Comparison of ENCODE assay signal across 19 cellular contexts in genomic region chr18:44793186-44793585, GRCh38.
DNase-seq lines count a peak whose midpoint lies in the region; TF ChIP-seq lines count a peak whose summit lies in the region.
"Had no signal": no experiment of that assay in that cellular context is flagged by ENCODE, and none has a peak within 500 bp of the region (broad histone marks: within the 10 kb centered on the region; RNA-seq: fewer than 3 reads in every experiment).

No MANE protein-coding gene starts in this region.

- H3K79me2 ChIP-seq in GM23248 (ENCODE audit: insufficient read depth) = no peaks in the 10 kb centered on the region

- H3K4me2 ChIP-seq in GM23248 (ENCODE audit: unreplicated experiment) = peak overlapping the region; percentile 37

- peaks cover 5% of the 10 kb centered on the region for H3K9me3 Mint-ChIP-seq in glutamatergic neuron (ENCODE audit: unreplicated experiment)
- H3K9me3 Mint-ChIP-seq: CD4-positive, alpha-beta memory T cell; stimulated activated naive CD8-positive, alpha-beta T cell treated with anti-CD3 and anti-CD28 coated beads, Interleukin-15, amount 100 ng/mL, for 72 hours; WTC11 had no signal

- H3K4me3 Mint-ChIP-seq in glutamatergic neuron (ENCODE audit: unreplicated experiment) = no peak overlapping the region
- H3K4me3 Mint-ChIP-seq: CD4-positive, alpha-beta memory T cell; stimulated activated naive CD8-positive, alpha-beta T cell treated with anti-CD3 and anti-CD28 coated beads, Interleukin-15, amount 100 ng/mL, for 72 hours; WTC11 had no signal

- no peaks in the 10 kb centered on the region for H3K36me3 ChIP-seq in GM23248 (ENCODE audit: low read depth)
- no peaks in the 10 kb centered on the region for H3K36me3 ChIP-seq in ascending aorta
- H3K36me3 ChIP-seq in muscle layer of duodenum (ENCODE audit: control insufficient read depth in 1 of 2, insufficient read depth in 2 of 2, low read length in 2 of 2) = no peaks in the 10 kb centered on the region
- no peaks in the 10 kb centered on the region for H3K36me3 ChIP-seq in stomach
- H3K36me3 ChIP-seq: left lung, neutrophil, Peyer's patch had no signal

- H3K27me3 Mint-ChIP-seq in glutamatergic neuron (ENCODE audit: unreplicated experiment) = peaks cover 2% of the 10 kb centered on the region

- TF ChIP-seq EP300 in stomach (IDR thresholded peaks at IDR 0.05) = no peak

- no peaks in the 10 kb centered on the region for H3F3A ChIP-seq in GM23248 (ENCODE audit: insufficient read depth)

- DNase-seq in GM23248 (no peak), ascending aorta (ENCODE audit: low spot score in 2 of 2) (no peak), stomach (no peak), SW480 (ENCODE audit: low spot score) (no peak), glutamatergic neuron (no peak), HK-2 (ENCODE audit: unreplicated experiment) (no peak)
- DNase-seq: activated CD8-positive, alpha-beta memory T cell treated with anti-CD3 and anti-CD28 coated beads, Interleukin-2, amount 50 U/mL, for 48 hours; activated gamma-delta T cell; CD4-positive, alpha-beta memory T cell; dermis blood vessel endothelial cell; DMS79; left lung; mucosa of descending colon; Peyer's patch; stimulated activated naive CD8-positive, alpha-beta T cell treated with anti-CD3 and anti-CD28 coated beads, Interleukin-15, amount 100 ng/mL, for 72 hours had no signal

- H3K9ac ChIP-seq in GM23248 = no peak overlapping the region

- H3K27ac ChIP-seq in GM23248 (no peak overlapping the region), ascending aorta (peak overlapping the region; percentile 84 to 87), muscle layer of duodenum (ENCODE audit: low read length) (peak overlapping the region; percentile 84), stomach (peak overlapping the region in 4 of 5 donors; percentile 35 to 80 (median 66))
- H3K27ac ChIP-seq: neutrophil had no signal

- H3K4me3 ChIP-seq in GM23248 (no peak overlapping the region), ascending aorta (no peak overlapping the region), muscle layer of duodenum (ENCODE audit: low read depth in 1 of 2, low read length in 2 of 2) (no peak overlapping the region), stomach (no peak overlapping the region)
- H3K4me3 ChIP-seq: GM12878, left lung, mucosa of descending colon, Peyer's patch had no signal

- in situ Hi-C loops in GM23248 (cut with MboI) = no loop called here

- H3K27me3 ChIP-seq in GM23248 (replicated peaks; ENCODE audit: insufficient read depth) = no peaks in the 10 kb centered on the region
- no peaks in the 10 kb centered on the region for H3K27me3 ChIP-seq in ascending aorta
- H3K27me3 ChIP-seq in muscle layer of duodenum (ENCODE audit: low read depth, low read length) = no peaks in the 10 kb centered on the region
- H3K27me3 ChIP-seq in stomach = no peaks in the 10 kb centered on the region
- H3K27me3 ChIP-seq: left lung, Peyer's patch had no signal

- no peak overlapping the region for H3K27ac Mint-ChIP-seq in glutamatergic neuron (ENCODE audit: unreplicated experiment)
- H3K27ac Mint-ChIP-seq: CD4-positive, alpha-beta memory T cell; stimulated activated naive CD8-positive, alpha-beta T cell treated with anti-CD3 and anti-CD28 coated beads, Interleukin-15, amount 100 ng/mL, for 72 hours; WTC11 had no signal

- 76 to 77% methylated on average over 3 of the region's 3 CpGs for WGBS in GM23248 (ENCODE audit: low coverage in 1 of 2, low lambda C conversion rate in 2 of 2, missing lambda C conversion rate in 2 of 2), 2 experiments
- 73 to 89% (median 86%) methylated on average over 3 of the region's 3 CpGs for WGBS in stomach, 5 donors

- H3K9me2 ChIP-seq in GM23248 (ENCODE audit: insufficient read depth) = no peaks in the 10 kb centered on the region

- intact Hi-C loops in ascending aorta (cut with DNase I) (loop anchor here (5.0 to 10.0 kb wide), 3 partner anchors 111 to 454 kb away; partner anchors contain the start of gene SETBP1), stomach (cut with DNase I; ENCODE audit: low total_unique reads) (no loop called here)

- TF ChIP-seq POLR2A in stomach (IDR thresholded peaks at IDR 0.05) = no peak

- no peaks in the 10 kb centered on the region for H4K20me1 ChIP-seq in GM23248 (ENCODE audit: insufficient read depth)

- no peaks in the 10 kb centered on the region for H3K36me3 Mint-ChIP-seq in glutamatergic neuron (ENCODE audit: unreplicated experiment)
- H3K36me3 Mint-ChIP-seq: CD4-positive, alpha-beta memory T cell; WTC11 had no signal

- TF ChIP-seq CTCF in ascending aorta (IDR thresholded peaks at IDR 0.05) (no peak), stomach (IDR thresholded peaks at IDR 0.05) (no peak), glutamatergic neuron (IDR thresholded peaks at IDR 0.05; ENCODE audit: partially characterized antibody, unreplicated experiment) (no peak)

- H3K4me1 Mint-ChIP-seq in glutamatergic neuron (ENCODE audit: low read depth, unreplicated experiment) = peaks cover 58% of the 10 kb centered on the region
- H3K4me1 Mint-ChIP-seq: CD4-positive, alpha-beta memory T cell had no signal

- peaks cover 21% of the 10 kb centered on the region for H3K4me1 ChIP-seq in GM23248 (ENCODE audit: insufficient read depth)
- peaks cover 12 to 36% of the 10 kb centered on the region in 2 donors for H3K4me1 ChIP-seq in ascending aorta
- H3K4me1 ChIP-seq in muscle layer of duodenum (ENCODE audit: control insufficient read depth in 1 of 2, insufficient read depth in 2 of 2, low read length in 2 of 2) = peaks cover 16 to 50% of the 10 kb centered on the region in 2 donors
- peaks cover 7 to 83% (median 68%) of the 10 kb centered on the region in 4 donors for H3K4me1 ChIP-seq in stomach

- no peak overlapping the region for H2AFZ ChIP-seq in GM23248

- H3K9me3 ChIP-seq in GM23248 (ENCODE audit: low read depth) (no peaks in the 10 kb centered on the region), ascending aorta (no peaks in the 10 kb centered on the region), muscle layer of duodenum (ENCODE audit: control insufficient read depth in 1 of 2, low read length in 2 of 2) (no peaks in the 10 kb centered on the region), stomach (no peaks in the 10 kb centered on the region)
- H3K9me3 ChIP-seq: left lung, mucosa of descending colon, neutrophil, Peyer's patch had no signal
